ENCODE assay signal across 8 cellular contexts in genomic region chr11:70205049-70205725, GRCh38. TPM values are rescaled to one million over a fixed set of nuclear protein-coding genes. Genes with fewer than 3 reads are reported as not detected.
A peak's percentile ranks its signal among the peaks of the same experiment; 100 is the strongest.
DNase-seq lines count a peak whose midpoint lies in the region; ATAC-seq and TF ChIP-seq lines count a peak whose summit lies in the region.

No MANE protein-coding gene starts in this region.

- H3K9me3 Mint-ChIP-seq in brain = no peaks in the 10 kb centered on the region

- peak overlapping the region; percentile 100 for H3K56ac ChIP-seq in mesendoderm (ENCODE audit: low read length)

- H3K36me3 ChIP-seq in HUES64 (ENCODE audit: insufficient read depth, low read length) (peaks cover 48% of the 10 kb centered on the region), mesendoderm (ENCODE audit: control insufficient read depth, insufficient read depth, low read length) (peaks cover 11% of the 10 kb centered on the region), gastroesophageal sphincter (peaks cover 0 to 48% of the 10 kb centered on the region in 2 donors)

- peak; percentile 13 for DNase-seq in AG10803 (ENCODE audit: low read depth)
- DNase-seq in mesendoderm = peak; percentile 64
- DNase-seq in NCI-H510A treated with DMSO at 0.1 percent for 48 hours (lab: John Stamatoyannopoulos, UW) = no peak
- no peak for DNase-seq in stimulated activated CD4-positive, alpha-beta T cell treated with anti-CD3 and anti-CD28 coated beads, Interleukin-1b, Interleukin-23, amount 100 ng/mL, for 48 hours
- no peak for DNase-seq in NCI-H510A (lab: John Stamatoyannopoulos, UW)

- no peak overlapping the region for H2BK5ac ChIP-seq in mesendoderm (ENCODE audit: low read length)

- no peak overlapping the region for H2BK120ac ChIP-seq in mesendoderm (ENCODE audit: low read depth, low read length)

- H3K23ac ChIP-seq in mesendoderm (ENCODE audit: low read length) = no peak overlapping the region

- peak overlapping the region; percentile 95 to 97 (median 96) for H3K4me3 Mint-ChIP-seq in brain

- peak overlapping the region; percentile 100 for H3K4me2 ChIP-seq in mesendoderm (ENCODE audit: low read length)

- no peak overlapping the region for H4K5ac ChIP-seq in mesendoderm (ENCODE audit: low read length)

- 89% methylated on average over 12 of the region's 12 CpGs for WGBS in HUES64
- no CpG with 5 or more reads among the region's 12 CpGs for WGBS in mesendoderm (ENCODE audit: extremely low coverage, insufficient coverage, low lambda C conversion rate)
- WGBS in gastroesophageal sphincter (ENCODE audit: low coverage in 1 of 2), 2 donors = 78 to 82% methylated on average over 4 to 10 of the region's 12 CpGs

- H3K27ac ChIP-seq in HUES64 (ENCODE audit: low read depth, low read length) (no peak overlapping the region; the same call in 1 of the 2 replicates), mesendoderm (ENCODE audit: low read depth, low read length) (no peak overlapping the region), gastroesophageal sphincter (no peak overlapping the region)

- peaks cover 11% of the 10 kb centered on the region for H3K4me1 ChIP-seq in HUES64 (ENCODE audit: insufficient read depth, low read length)
- peaks cover 5% of the 10 kb centered on the region for H3K4me1 ChIP-seq in mesendoderm (ENCODE audit: control insufficient read depth, low read depth, low read length)
- peaks cover 0 to 43% (median 15%) of the 10 kb centered on the region in 3 donors for H3K4me1 ChIP-seq in gastroesophageal sphincter

- H3K36me3 Mint-ChIP-seq in brain = peaks cover 32% of the 10 kb centered on the region

- no peak for TF ChIP-seq POLR2A in gastroesophageal sphincter (IDR thresholded peaks at IDR 0.05)

- peak overlapping the region in 4 of 5 experiments; percentile 78 to 97 (median 94) for H3K27ac Mint-ChIP-seq in brain

- no peaks in the 10 kb centered on the region; the same call in 1 of the 2 replicates for H3K9me3 ChIP-seq in HUES64 (ENCODE audit: insufficient read depth, low read depth, low read length)
- H3K9me3 ChIP-seq in gastroesophageal sphincter = no peaks in the 10 kb centered on the region

- H3K18ac ChIP-seq in mesendoderm (ENCODE audit: low read length) = no peak overlapping the region

- no peak for TF ChIP-seq EP300 in gastroesophageal sphincter (IDR thresholded peaks at IDR 0.05)

- no peak overlapping the region for H2BK15ac ChIP-seq in mesendoderm (replicated peaks; ENCODE audit: low read depth)

- peaks cover 35% of the 10 kb centered on the region for H3K4me1 Mint-ChIP-seq in brain

- H3K79me1 ChIP-seq in mesendoderm (ENCODE audit: low read length) = peaks cover 32% of the 10 kb centered on the region

- H3K4me3 ChIP-seq in AG10803 (ENCODE audit: low read length) (peak overlapping the region; percentile 98), HUES64 (ENCODE audit: low read length) (peak overlapping the region; percentile 96), mesendoderm (ENCODE audit: low read length) (no peak overlapping the region), gastroesophageal sphincter (peak overlapping the region in 1 of 2 donors; percentile 98)

- no peak overlapping the region for H4K8ac ChIP-seq in mesendoderm (ENCODE audit: low read depth, low read length)

- ATAC-seq in gastroesophageal sphincter = no peak

- no peak for TF ChIP-seq CTCF in AG10803 (conservative IDR thresholded peaks at IDR 0.05; ENCODE audit: low read length)
- no peak for TF ChIP-seq CTCF in brain (conservative IDR thresholded peaks at IDR 0.05)
- no peak for TF ChIP-seq CTCF in gastroesophageal sphincter (IDR thresholded peaks at IDR 0.05)

- no peak overlapping the region for H2AK5ac ChIP-seq in mesendoderm (ENCODE audit: low read length)

- H3K79me2 ChIP-seq in mesendoderm (ENCODE audit: control insufficient read depth, insufficient read depth, low read length) = peaks cover 37% of the 10 kb centered on the region

- H3K27me3 ChIP-seq in HUES64 (ENCODE audit: insufficient read depth, low read length) (no peaks in the 10 kb centered on the region), mesendoderm (ENCODE audit: insufficient read depth, low read length, poor library complexity) (no peaks in the 10 kb centered on the region), gastroesophageal sphincter (peaks cover 15% of the 10 kb centered on the region)

- H3K9ac ChIP-seq in HUES64 (ENCODE audit: low read depth, low read length) (0 out of 2 replicates have a peak overlapping the region, but pooled peaks have one; percentile 98), mesendoderm (ENCODE audit: low read length) (peak overlapping the region; percentile 100)

- H3K4ac ChIP-seq in mesendoderm (ENCODE audit: low read depth, low read length) = no peak overlapping the region

- H3K27me3 Mint-ChIP-seq in brain = peaks cover 3% of the 10 kb centered on the region

RNA-seq across cellular contexts. Expression of gene FADD, which starts 2.1 kb away (rescaled TPM):
- 39.6 TPM for polyA plus RNA-seq in HUES64 (2013, experiment 1 of 2)
- 40.8 TPM for polyA plus RNA-seq in HUES64 (2013, experiment 2 of 2)
- polyA plus RNA-seq in brain (ENCODE audit: insufficient read depth, low read depth, low replicate concordance) = 17.8 TPM
- polyA plus RNA-seq in mesendoderm (2013, experiment 1 of 2) = 40.9 TPM
- polyA plus RNA-seq in mesendoderm (2013, experiment 2 of 2) = 40.4 TPM
- total RNA-seq in gastroesophageal sphincter = 10 to 100 TPM; 17.0 to 26.6 (median 21.9) TPM

Comparison
In these comparisons a context has a peak if more than half of its experiments do, and no peak if none do; other contexts are left out.
1. DNase-seq: peak in AG10803 (single experiment) and mesendoderm (single experiment); none in NCI-H510A treated with DMSO at 0.1 percent for 48 hours (single experiment), stimulated activated CD4-positive, alpha-beta T cell treated with anti-CD3 and anti-CD28 coated beads, Interleukin-1b, Interleukin-23, amount 100 ng/mL, for 48 hours (single experiment) and NCI-H510A (single experiment).